Comparison of ENCODE assay signal across 1 cellular context in genomic region chr2:172094319-172095145, GRCh38.
TF ChIP-seq lines count a peak whose summit lies in the region.

No MANE protein-coding gene starts in this region.

TF ChIP-seq in HepG2, 621 proteins besides CTCF, POLR2A, EP300 and RAD21 (continued from another document):
- TF ChIP-seq PRDM4 (CRISPR knock-in tag; IDR thresholded peaks at IDR 0.05; ENCODE audit: borderline replicate concordance) (no peak), BCL6 (CRISPR knock-in tag; IDR thresholded peaks at IDR 0.05) (peak; percentile 44; the same call in 1 of the 2 replicates), HMG20B (CRISPR knock-in tag; conservative IDR thresholded peaks at IDR 0.05) (no peak), NR2C2 (CRISPR knock-in tag; IDR thresholded peaks at IDR 0.05; ENCODE audit: borderline replicate concordance) (0 out of 2 replicates have a peak, but pooled peaks have one; percentile 3), ZNF326 (CRISPR knock-in tag; IDR thresholded peaks at IDR 0.05; ENCODE audit: borderline replicate concordance) (no peak), SNRNP70 (IDR thresholded peaks at IDR 0.05; ENCODE audit: low read depth, low read length) (no peak), HCFC1 (IDR thresholded peaks at IDR 0.05; ENCODE audit: low read depth, low read length) (no peak), PHB2 (IDR thresholded peaks at IDR 0.05; ENCODE audit: partially characterized antibody) (no peak), EZH2 (conservative IDR thresholded peaks at IDR 0.05; ENCODE audit: low read depth, low read length) (no peak; the same call in 1 of the 2 replicates), MYNN (CRISPR knock-in tag; IDR thresholded peaks at IDR 0.05; ENCODE audit: low read depth) (no peak), CAMTA2 (CRISPR knock-in tag; IDR thresholded peaks at IDR 0.05; ENCODE audit: borderline replicate concordance) (no peak), ASH2L (IDR thresholded peaks at IDR 0.05; ENCODE audit: insufficient read length, low read depth, low read length) (peak; percentile 8), SIX1 (CRISPR knock-in tag; IDR thresholded peaks at IDR 0.05; ENCODE audit: borderline replicate concordance) (no peak), TBX2 (CRISPR knock-in tag; IDR thresholded peaks at IDR 0.05; ENCODE audit: borderline replicate concordance) (peak; percentile 59), HNRNPK (IDR thresholded peaks at IDR 0.05; ENCODE audit: low read depth, low read length, poor library complexity, severe bottlenecking) (no peak), ZNF24 (IDR thresholded peaks at IDR 0.05) (no peak), HNF4G (IDR thresholded peaks at IDR 0.05; ENCODE audit: borderline replicate concordance, low read depth, low read length) (no peak), HNF4G (CRISPR knock-in tag; IDR thresholded peaks at IDR 0.05; ENCODE audit: borderline replicate concordance, low read depth) (0 out of 2 replicates have a peak, but pooled peaks have one; percentile 22), TCF7 (IDR thresholded peaks at IDR 0.05; ENCODE audit: low read depth) (no peak), SYNCRIP (IDR thresholded peaks at IDR 0.05; ENCODE audit: insufficient read depth, low read depth, low read length) (no peak), FOSL1 (CRISPR knock-in tag; IDR thresholded peaks at IDR 0.05; ENCODE audit: borderline replicate concordance) (no peak), ZNF703 (CRISPR knock-in tag; IDR thresholded peaks at IDR 0.05; ENCODE audit: borderline replicate concordance) (no peak), ZBTB20 (CRISPR knock-in tag; IDR thresholded peaks at IDR 0.05; ENCODE audit: borderline replicate concordance, low read depth) (0 out of 2 replicates have a peak, but pooled peaks have one; percentile 34), MLLT10 (CRISPR knock-in tag; IDR thresholded peaks at IDR 0.05) (no peak), KDM5B (CRISPR knock-in tag; IDR thresholded peaks at IDR 0.05; ENCODE audit: borderline replicate concordance) (no peak), ZNF331 (CRISPR knock-in tag; IDR thresholded peaks at IDR 0.05) (no peak), ZSCAN30 (CRISPR knock-in tag; IDR thresholded peaks at IDR 0.05) (no peak), FOXJ3 (CRISPR knock-in tag; IDR thresholded peaks at IDR 0.05; ENCODE audit: borderline replicate concordance) (no peak), MYPOP (CRISPR knock-in tag; IDR thresholded peaks at IDR 0.05) (no peak), RNF2 (conservative IDR thresholded peaks at IDR 0.05; ENCODE audit: low read depth) (peak; percentile 37; the same call in 1 of the 2 replicates), NR1H2 (CRISPR knock-in tag; IDR thresholded peaks at IDR 0.05; ENCODE audit: borderline replicate concordance, low read depth) (no peak), NFE2L1 (CRISPR knock-in tag; IDR thresholded peaks at IDR 0.05; ENCODE audit: borderline replicate concordance) (no peak), THYN1 (CRISPR knock-in tag; IDR thresholded peaks at IDR 0.05; ENCODE audit: borderline replicate concordance, low read depth) (no peak), SMARCE1 (IDR thresholded peaks at IDR 0.05; ENCODE audit: borderline replicate concordance) (no peak), SIN3A (IDR thresholded peaks at IDR 0.05; ENCODE audit: borderline replicate concordance, low read depth, low read length) (no peak), ETV6 (CRISPR knock-in tag; conservative IDR thresholded peaks at IDR 0.05) (no peak), HES4 (CRISPR knock-in tag; IDR thresholded peaks at IDR 0.05; ENCODE audit: borderline replicate concordance) (no peak), ZNF660 (CRISPR knock-in tag; IDR thresholded peaks at IDR 0.05; ENCODE audit: borderline replicate concordance, low read depth) (no peak), HOXA5 (CRISPR knock-in tag; IDR thresholded peaks at IDR 0.05) (no peak), ZNF160 (CRISPR knock-in tag; IDR thresholded peaks at IDR 0.05) (no peak), NCOA5 (CRISPR knock-in tag; IDR thresholded peaks at IDR 0.05) (no peak), ZSCAN21 (CRISPR knock-in tag; IDR thresholded peaks at IDR 0.05; ENCODE audit: borderline replicate concordance) (no peak), ZBTB4 (CRISPR knock-in tag; IDR thresholded peaks at IDR 0.05; ENCODE audit: borderline replicate concordance) (no peak)
- TF ChIP-seq, protein P1, sequence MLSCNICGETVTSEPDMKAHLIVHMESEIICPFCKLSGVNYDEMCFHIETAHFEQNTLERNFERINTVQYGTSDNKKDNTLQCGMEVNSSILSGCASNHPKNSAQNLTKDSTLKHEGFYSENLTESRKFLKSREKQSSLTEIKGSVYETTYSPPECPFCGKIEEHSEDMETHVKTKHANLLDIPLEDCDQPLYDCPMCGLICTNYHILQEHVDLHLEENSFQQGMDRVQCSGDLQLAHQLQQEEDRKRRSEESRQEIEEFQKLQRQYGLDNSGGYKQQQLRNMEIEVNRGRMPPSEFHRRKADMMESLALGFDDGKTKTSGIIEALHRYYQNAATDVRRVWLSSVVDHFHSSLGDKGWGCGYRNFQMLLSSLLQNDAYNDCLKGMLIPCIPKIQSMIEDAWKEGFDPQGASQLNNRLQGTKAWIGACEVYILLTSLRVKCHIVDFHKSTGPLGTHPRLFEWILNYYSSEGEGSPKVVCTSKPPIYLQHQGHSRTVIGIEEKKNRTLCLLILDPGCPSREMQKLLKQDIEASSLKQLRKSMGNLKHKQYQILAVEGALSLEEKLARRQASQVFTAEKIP (CRISPR knock-in tag; IDR thresholded peaks at IDR 0.05; ENCODE audit: borderline replicate concordance) = no peak
- TF ChIP-seq, protein P2, sequence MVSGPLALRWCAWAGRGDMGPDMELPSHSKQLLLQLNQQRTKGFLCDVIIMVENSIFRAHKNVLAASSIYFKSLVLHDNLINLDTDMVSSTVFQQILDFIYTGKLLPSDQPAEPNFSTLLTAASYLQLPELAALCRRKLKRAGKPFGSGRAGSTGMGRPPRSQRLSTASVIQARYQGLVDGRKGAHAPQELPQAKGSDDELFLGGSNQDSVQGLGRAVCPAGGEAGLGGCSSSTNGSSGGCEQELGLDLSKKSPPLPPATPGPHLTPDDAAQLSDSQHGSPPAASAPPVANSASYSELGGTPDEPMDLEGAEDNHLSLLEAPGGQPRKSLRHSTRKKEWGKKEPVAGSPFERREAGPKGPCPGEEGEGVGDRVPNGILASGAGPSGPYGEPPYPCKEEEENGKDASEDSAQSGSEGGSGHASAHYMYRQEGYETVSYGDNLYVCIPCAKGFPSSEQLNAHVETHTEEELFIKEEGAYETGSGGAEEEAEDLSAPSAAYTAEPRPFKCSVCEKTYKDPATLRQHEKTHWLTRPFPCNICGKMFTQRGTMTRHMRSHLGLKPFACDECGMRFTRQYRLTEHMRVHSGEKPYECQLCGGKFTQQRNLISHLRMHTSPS (CRISPR knock-in tag; IDR thresholded peaks at IDR 0.05; ENCODE audit: low read depth) = no peak
- TF ChIP-seq, protein P3, sequence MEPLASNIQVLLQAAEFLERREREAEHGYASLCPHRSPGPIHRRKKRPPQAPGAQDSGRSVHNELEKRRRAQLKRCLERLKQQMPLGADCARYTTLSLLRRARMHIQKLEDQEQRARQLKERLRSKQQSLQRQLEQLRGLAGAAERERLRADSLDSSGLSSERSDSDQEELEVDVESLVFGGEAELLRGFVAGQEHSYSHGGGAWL (CRISPR knock-in tag; IDR thresholded peaks at IDR 0.05) = 0 out of 2 replicates have a peak, but pooled peaks have one; percentile 7
TF ChIP-seq in HepG2: peak in this region for 19.
